Comparison of ENCODE assay signal across 8 cellular contexts in genomic region chr1:150235852-150236613, GRCh38. TPM values are rescaled to one million over a fixed set of nuclear protein-coding genes. Genes with fewer than 3 reads are reported as not detected.
DNase-seq lines count a peak whose midpoint lies in the region; ATAC-seq and TF ChIP-seq lines count a peak whose summit lies in the region.

Gene ANP32E (minus strand): TSS chr1:150236112. CDS start chr1:150235786, 326 bp downstream.

- H3K9me3 Mint-ChIP-seq in activated naive CD8-positive, alpha-beta T cell (ENCODE audit: low read depth): no peaks in the 10 kb centered on the region

- peaks cover 2% of the 10 kb centered on the region for H3K27me3 Mint-ChIP-seq in activated naive CD8-positive, alpha-beta T cell

- ATAC-seq in HG02642 (IDR thresholded peaks at IDR 0.05; ENCODE audit: poor library complexity, unreplicated experiment): peak; percentile 88
- ATAC-seq in omental fat pad (ENCODE audit: low FRiP score): peak; percentile 98

- peaks cover 15% of the 10 kb centered on the region for H3K4me1 Mint-ChIP-seq in activated naive CD8-positive, alpha-beta T cell (ENCODE audit: low read depth)

- H3K27ac ChIP-seq in testis: peak within 1 kb of the TSS; percentile 96 to 98

- no peaks in the 10 kb centered on the region for H3K9me3 ChIP-seq in testis

- H3K4me3 ChIP-seq in testis: peak within 1 kb of the TSS; percentile 62 to 98

- peaks cover under 1% of the 10 kb centered on the region for H3K36me3 Mint-ChIP-seq in activated naive CD8-positive, alpha-beta T cell

- no peak for TF ChIP-seq CTCF in omental fat pad (IDR thresholded peaks at IDR 0.05)
- peak in 1 of 3 experiments; percentile 4 for TF ChIP-seq CTCF in testis (IDR thresholded peaks at IDR 0.05)

- DNase-seq in NCI-H1105 (lab: John Stamatoyannopoulos, UW) (peak; percentile 99), SKM-1 treated with dmso at 0.1 percent for 144 hours (lab: John Stamatoyannopoulos, UW; ENCODE audit: unreplicated experiment) (peak; percentile 100), glomerular visceral epithelial cell (ENCODE audit: extremely low spot score) (peak; percentile 99), omental fat pad (ENCODE audit: low spot score) (peak; percentile 84), testis (peak; percentile 97)

- no peak within 1 kb of the TSS for H3K4me3 Mint-ChIP-seq in activated naive CD8-positive, alpha-beta T cell

- intact Hi-C loops in testis (cut with DNase I; ENCODE audit: low total_unique reads): no loop called here

- 0 to 1% methylated on average over 33 of the region's 33 CpGs for WGBS in testis, 2 donors

- TF ChIP-seq POLR2A in GM10847 (IDR thresholded peaks at IDR 0.05; ENCODE audit: extremely low read depth, insufficient read length) (peak; percentile 95), testis (IDR thresholded peaks at IDR 0.05) (peak; percentile 82)

- no peaks in the 10 kb centered on the region for H3K27me3 ChIP-seq in testis

- no peaks in the 10 kb centered on the region for H3K36me3 ChIP-seq in testis (ENCODE audit: low read depth, missing control alignments)

- H3K27ac Mint-ChIP-seq in activated naive CD8-positive, alpha-beta T cell: peak within 1 kb of the TSS; percentile 93

- peaks cover 10% of the 10 kb centered on the region for H3K4me1 ChIP-seq in testis

RNA-seq across cellular contexts. Expression of gene ANP32E, which starts in this region (rescaled TPM):
- total RNA-seq in omental fat pad (10 to 100 TPM in 3 of 4 donors, 1 to 10 TPM in 1; 8.7 to 20.2 (median 13.8) TPM), testis (10 to 100 TPM in 1 of 2 donors, 1 to 10 TPM in 1; 8.9 to 10.5 TPM)
- polyA plus RNA-seq in testis (ENCODE audit: insufficient read depth, low read depth, low replicate concordance): 11.8 TPM

Comparison
In these comparisons a context has a peak if more than half of its experiments do, and no peak if none do; other contexts are left out.
1. Peak in every context shown above with its lines: DNase-seq, ATAC-seq, H3K4me3 ChIP-seq and H3K27ac ChIP-seq.